In the genomic region with DNA sequence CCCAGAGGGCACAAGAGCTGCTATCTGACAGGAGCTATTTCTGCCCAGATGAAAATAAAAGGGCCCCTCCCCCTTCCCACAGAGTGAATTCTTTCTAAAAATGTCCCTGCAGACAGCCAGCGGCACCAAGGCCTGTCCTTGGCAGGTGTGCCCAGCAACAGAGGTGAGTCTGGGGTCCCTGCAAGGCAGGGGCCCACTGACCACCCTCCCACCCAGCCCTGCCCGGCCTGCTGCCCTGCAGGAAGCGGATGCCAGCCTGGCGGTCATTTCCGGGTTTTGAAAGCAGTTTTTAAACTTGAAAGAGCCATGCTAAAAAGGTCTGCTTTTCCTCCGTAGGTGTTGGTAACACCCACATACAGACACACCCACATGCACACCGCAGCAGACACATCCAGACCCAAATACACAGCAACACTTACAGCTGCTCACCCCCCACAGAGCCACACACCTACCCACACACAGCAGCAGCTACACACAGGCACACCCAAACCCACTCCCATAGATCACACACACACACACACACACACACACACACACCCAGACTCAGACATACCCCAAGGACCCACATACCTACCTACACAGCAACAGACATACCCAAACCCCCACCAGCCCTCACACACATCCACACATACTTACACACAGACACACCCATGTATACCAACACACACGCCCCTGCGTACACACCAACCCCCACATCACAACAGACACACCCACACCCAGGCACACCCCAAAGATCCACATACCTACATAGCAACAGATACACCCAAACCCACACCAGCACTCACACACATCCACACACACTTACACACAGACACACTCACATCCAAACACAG, we compare ENCODE assay signal across 2 cellular contexts.
TF ChIP-seq lines count a peak whose summit lies in the region.

No MANE protein-coding gene starts in this region.

TF ChIP-seq in SK-N-SH, 30 proteins besides CTCF, POLR2A, EP300 and RAD21 (continued from another document):
- TF ChIP-seq GABPA (IDR thresholded peaks at IDR 0.05; ENCODE audit: low read depth): no peak
- TF ChIP-seq RFX5 (IDR thresholded peaks at IDR 0.05; ENCODE audit: low read length): no peak

TF ChIP-seq in SK-N-SH treated with all-trans-retinoic acid at 6 μM for 48 hours, 23 proteins besides CTCF, POLR2A, EP300 and RAD21 (continued from another document):
- TF ChIP-seq, protein P1, sequence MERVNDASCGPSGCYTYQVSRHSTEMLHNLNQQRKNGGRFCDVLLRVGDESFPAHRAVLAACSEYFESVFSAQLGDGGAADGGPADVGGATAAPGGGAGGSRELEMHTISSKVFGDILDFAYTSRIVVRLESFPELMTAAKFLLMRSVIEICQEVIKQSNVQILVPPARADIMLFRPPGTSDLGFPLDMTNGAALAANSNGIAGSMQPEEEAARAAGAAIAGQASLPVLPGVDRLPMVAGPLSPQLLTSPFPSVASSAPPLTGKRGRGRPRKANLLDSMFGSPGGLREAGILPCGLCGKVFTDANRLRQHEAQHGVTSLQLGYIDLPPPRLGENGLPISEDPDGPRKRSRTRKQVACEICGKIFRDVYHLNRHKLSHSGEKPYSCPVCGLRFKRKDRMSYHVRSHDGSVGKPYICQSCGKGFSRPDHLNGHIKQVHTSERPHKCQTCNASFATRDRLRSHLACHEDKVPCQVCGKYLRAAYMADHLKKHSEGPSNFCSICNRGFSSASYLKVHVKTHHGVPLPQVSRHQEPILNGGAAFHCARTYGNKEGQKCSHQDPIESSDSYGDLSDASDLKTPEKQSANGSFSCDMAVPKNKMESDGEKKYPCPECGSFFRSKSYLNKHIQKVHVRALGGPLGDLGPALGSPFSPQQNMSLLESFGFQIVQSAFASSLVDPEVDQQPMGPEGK (CRISPR knock-in tag; IDR thresholded peaks at IDR 0.05; ENCODE audit: borderline replicate concordance): no peak
- TF ChIP-seq, protein P2, sequence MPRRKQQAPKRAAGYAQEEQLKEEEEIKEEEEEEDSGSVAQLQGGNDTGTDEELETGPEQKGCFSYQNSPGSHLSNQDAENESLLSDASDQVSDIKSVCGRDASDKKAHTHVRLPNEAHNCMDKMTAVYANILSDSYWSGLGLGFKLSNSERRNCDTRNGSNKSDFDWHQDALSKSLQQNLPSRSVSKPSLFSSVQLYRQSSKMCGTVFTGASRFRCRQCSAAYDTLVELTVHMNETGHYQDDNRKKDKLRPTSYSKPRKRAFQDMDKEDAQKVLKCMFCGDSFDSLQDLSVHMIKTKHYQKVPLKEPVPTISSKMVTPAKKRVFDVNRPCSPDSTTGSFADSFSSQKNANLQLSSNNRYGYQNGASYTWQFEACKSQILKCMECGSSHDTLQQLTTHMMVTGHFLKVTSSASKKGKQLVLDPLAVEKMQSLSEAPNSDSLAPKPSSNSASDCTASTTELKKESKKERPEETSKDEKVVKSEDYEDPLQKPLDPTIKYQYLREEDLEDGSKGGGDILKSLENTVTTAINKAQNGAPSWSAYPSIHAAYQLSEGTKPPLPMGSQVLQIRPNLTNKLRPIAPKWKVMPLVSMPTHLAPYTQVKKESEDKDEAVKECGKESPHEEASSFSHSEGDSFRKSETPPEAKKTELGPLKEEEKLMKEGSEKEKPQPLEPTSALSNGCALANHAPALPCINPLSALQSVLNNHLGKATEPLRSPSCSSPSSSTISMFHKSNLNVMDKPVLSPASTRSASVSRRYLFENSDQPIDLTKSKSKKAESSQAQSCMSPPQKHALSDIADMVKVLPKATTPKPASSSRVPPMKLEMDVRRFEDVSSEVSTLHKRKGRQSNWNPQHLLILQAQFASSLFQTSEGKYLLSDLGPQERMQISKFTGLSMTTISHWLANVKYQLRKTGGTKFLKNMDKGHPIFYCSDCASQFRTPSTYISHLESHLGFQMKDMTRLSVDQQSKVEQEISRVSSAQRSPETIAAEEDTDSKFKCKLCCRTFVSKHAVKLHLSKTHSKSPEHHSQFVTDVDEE (CRISPR knock-in tag; IDR thresholded peaks at IDR 0.05): no peak
- TF ChIP-seq ARNTL (CRISPR knock-in tag; IDR thresholded peaks at IDR 0.05; ENCODE audit: borderline replicate concordance, low read depth): no peak
- no peak for TF ChIP-seq ZNF8 (CRISPR knock-in tag; IDR thresholded peaks at IDR 0.05)
- TF ChIP-seq, protein P3, sequence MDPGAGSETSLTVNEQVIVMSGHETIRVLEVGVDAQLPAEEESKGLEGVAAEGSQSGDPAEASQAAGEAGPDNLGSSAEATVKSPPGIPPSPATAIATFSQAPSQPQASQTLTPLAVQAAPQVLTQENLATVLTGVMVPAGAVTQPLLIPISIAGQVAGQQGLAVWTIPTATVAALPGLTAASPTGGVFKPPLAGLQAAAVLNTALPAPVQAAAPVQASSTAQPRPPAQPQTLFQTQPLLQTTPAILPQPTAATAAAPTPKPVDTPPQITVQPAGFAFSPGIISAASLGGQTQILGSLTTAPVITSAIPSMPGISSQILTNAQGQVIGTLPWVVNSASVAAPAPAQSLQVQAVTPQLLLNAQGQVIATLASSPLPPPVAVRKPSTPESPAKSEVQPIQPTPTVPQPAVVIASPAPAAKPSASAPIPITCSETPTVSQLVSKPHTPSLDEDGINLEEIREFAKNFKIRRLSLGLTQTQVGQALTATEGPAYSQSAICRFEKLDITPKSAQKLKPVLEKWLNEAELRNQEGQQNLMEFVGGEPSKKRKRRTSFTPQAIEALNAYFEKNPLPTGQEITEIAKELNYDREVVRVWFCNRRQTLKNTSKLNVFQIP (CRISPR knock-in tag; IDR thresholded peaks at IDR 0.05; ENCODE audit: borderline replicate concordance, low read depth): no peak
- no peak for TF ChIP-seq ZFP30 (CRISPR knock-in tag; IDR thresholded peaks at IDR 0.05)
- no peak for TF ChIP-seq ISL1 (CRISPR knock-in tag; IDR thresholded peaks at IDR 0.05)
- no peak for TF ChIP-seq RARB (CRISPR knock-in tag; IDR thresholded peaks at IDR 0.05)
- TF ChIP-seq, protein P4, sequence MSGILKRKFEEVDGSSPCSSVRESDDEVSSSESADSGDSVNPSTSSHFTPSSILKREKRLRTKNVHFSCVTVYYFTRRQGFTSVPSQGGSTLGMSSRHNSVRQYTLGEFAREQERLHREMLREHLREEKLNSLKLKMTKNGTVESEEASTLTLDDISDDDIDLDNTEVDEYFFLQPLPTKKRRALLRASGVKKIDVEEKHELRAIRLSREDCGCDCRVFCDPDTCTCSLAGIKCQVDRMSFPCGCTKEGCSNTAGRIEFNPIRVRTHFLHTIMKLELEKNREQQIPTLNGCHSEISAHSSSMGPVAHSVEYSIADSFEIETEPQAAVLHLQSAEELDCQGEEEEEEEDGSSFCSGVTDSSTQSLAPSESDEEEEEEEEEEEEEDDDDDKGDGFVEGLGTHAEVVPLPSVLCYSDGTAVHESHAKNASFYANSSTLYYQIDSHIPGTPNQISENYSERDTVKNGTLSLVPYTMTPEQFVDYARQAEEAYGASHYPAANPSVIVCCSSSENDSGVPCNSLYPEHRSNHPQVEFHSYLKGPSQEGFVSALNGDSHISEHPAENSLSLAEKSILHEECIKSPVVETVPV (CRISPR knock-in tag; IDR thresholded peaks at IDR 0.05): no peak
- TF ChIP-seq BACH2 (CRISPR knock-in tag; IDR thresholded peaks at IDR 0.05; ENCODE audit: borderline replicate concordance): no peak
